ENCODE assay signal across 8 cellular contexts in the genomic region with DNA sequence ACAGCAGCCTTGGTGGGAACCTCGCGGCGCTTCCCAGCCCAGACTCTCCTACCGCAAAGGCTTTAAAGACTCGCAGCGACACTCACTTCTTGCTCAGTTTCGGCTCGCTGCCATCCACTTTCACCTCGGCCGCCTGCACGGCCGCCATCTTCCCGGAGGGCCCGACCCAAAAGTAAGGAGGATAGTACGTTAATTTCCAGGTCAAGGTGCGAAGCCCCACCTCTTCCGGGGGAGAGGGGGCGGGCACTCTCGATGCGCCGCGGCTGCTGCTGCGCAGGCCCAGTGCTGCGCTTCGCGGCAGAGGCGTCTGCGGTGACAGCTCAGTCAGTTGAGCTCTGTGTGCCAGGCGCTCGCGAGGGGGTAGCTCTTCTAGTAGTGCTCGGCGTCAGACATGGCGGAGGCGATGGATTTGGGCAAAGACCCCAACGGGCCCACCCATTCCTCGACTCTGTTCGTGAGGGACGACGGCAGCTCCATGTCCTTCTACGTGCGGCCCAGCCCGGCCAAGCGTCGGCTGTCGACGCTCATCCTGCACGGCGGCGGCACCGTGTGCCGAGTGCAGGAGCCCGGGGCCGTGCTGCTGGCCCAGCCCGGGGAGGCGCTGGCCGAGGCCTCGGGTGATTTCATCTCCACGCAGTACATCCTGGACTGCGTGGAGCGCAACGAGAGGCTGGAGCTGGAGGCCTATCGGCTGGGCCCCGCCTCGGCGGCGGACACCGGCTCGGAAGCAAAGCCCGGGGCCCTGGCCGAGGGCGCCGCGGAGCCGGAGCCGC.
DNase-seq lines count a peak whose midpoint lies in the region; ATAC-seq and TF ChIP-seq lines count a peak whose summit lies in the region.

A gene (minus strand): TSS at position 174 of the 773 bp plus-strand sequence. CDS start 26 bp downstream, at position 148.
A gene with protein sequence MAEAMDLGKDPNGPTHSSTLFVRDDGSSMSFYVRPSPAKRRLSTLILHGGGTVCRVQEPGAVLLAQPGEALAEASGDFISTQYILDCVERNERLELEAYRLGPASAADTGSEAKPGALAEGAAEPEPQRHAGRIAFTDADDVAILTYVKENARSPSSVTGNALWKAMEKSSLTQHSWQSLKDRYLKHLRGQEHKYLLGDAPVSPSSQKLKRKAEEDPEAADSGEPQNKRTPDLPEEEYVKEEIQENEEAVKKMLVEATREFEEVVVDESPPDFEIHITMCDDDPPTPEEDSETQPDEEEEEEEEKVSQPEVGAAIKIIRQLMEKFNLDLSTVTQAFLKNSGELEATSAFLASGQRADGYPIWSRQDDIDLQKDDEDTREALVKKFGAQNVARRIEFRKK (plus strand): TSS at position 282 of the 773 bp plus-strand sequence. CDS start 110 bp downstream, at position 392.

- in situ Hi-C loops in GM18951 (cut with MboI; ENCODE audit: low sequenced_read_pairs, unreplicated experiment), result loop anchor here (10.0 kb wide), 1 partner anchor 117 kb away; no protein-coding TSS in a partner anchor

- H3K4me3 Mint-ChIP-seq in central memory CD8-positive, alpha-beta T cell, result peak within 1 kb of the TSS; percentile 81

- peaks cover 52% of the 10 kb centered on the region for H3K4me1 Mint-ChIP-seq in central memory CD8-positive, alpha-beta T cell

- H3K36me3 Mint-ChIP-seq in central memory CD8-positive, alpha-beta T cell (ENCODE audit: insufficient read depth), result peaks cover 53% of the 10 kb centered on the region

- no peaks in the 10 kb centered on the region for H3K27me3 Mint-ChIP-seq in central memory CD8-positive, alpha-beta T cell

- ATAC-seq in HG03196 (IDR thresholded peaks at IDR 0.05; ENCODE audit: unreplicated experiment), result peak; percentile 89
- peak; percentile 83 for ATAC-seq in central memory CD8-positive, alpha-beta T cell (replicated peaks; ENCODE audit: extremely low read depth, poor library complexity, severe bottlenecking)

- H3K27ac Mint-ChIP-seq in central memory CD8-positive, alpha-beta T cell (ENCODE audit: low read depth), result peak within 1 kb of the TSS; percentile 99

- TF ChIP-seq POLR2A in GM18951 (IDR thresholded peaks at IDR 0.05; ENCODE audit: extremely low read depth, insufficient read depth, insufficient read length), result peak; percentile 94

- H3K9me3 Mint-ChIP-seq in central memory CD8-positive, alpha-beta T cell, result no peaks in the 10 kb centered on the region

- DNase-seq in AG08395 (ENCODE audit: low spot score) (peak; percentile 97), NCI-H345 (lab: John Stamatoyannopoulos, UW) (peak; percentile 88), iris pigment epithelial cell (ENCODE audit: low read depth) (peak; percentile 95)
- DNase-seq in activated CD4-positive, CD25-positive, alpha-beta regulatory T cell treated with anti-CD3 and anti-CD28 coated beads, Interleukin-2, amount 50 U/mL, for 16 hours (ENCODE audit: low read depth, low spot score), result peak; percentile 91
- DNase-seq in central memory CD8-positive, alpha-beta T cell (ENCODE audit: low spot score in 2 of 2), result peak; percentile 93 to 95
- peak; percentile 91 for DNase-seq in stimulated activated CD4-positive, alpha-beta T cell treated with anti-CD3 and anti-CD28 coated beads, Interleukin-12 subunit alpha, Interleukin-12 subunit beta, amount 100 ng/mL, for 4 hours

Comparison
In these comparisons a context has a peak if more than half of its experiments do, and no peak if none do; other contexts are left out.
1. Peak in every context shown above with its lines: DNase-seq and ATAC-seq.